1 cellular context compared by ENCODE assay signal in the genomic region with DNA sequence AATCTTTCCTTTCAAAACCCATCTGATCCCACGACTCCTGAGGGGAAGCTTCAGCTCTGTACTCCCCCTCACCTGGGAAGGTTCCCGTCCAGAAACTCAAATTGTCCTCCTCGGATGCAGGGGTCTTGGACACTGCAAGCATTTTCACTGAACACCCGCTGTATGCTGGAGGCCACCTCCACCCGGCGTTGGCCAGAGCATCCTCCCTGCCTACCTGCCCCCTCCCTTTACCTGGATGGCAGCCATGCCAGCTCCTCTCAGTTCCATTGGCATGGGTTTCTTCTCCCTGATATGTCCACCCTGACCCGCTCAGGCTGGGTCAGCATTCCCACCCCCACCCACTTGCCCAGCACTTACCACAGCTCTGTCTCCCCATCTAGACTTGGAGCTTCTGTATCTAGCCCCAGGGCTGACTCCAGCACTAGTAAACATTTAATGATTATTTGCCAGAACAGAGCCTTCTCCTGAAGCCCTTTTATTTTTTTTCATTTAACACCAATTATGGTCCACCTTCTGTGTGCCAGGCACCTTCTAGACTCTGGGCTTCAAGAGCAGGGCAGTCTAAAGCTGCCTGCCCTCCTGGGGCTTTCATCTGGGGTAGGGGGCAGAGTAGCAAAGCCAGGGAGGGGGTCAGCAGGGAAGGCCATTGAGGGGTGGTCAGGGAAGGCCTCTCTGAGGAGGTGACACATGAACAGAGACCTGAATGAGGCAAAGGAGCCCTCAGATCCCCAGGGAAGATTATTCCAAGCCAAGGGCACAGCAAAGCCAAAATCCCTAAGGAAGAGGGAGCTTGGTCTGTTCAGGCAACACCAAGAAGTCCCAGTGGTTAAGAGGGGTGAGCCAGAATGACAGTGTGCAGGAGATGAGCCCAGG.
TF ChIP-seq lines count a peak whose summit lies in the region.

No MANE protein-coding gene starts in this region.

TF ChIP-seq in H1, 55 proteins besides CTCF, POLR2A, EP300 and RAD21:
- TF ChIP-seq TAF7 (optimal IDR thresholded peaks at IDR 0.05; ENCODE audit: borderline replicate concordance, low read depth, low read length) = no peak
- TF ChIP-seq SP1 (IDR thresholded peaks at IDR 0.05; ENCODE audit: low read depth, low read length) = no peak
TF ChIP-seq in H1: peak in this region for 0.
